9 cellular contexts compared by ENCODE assay signal in genomic region chr3:77320514-77320913, GRCh38.
DNase-seq lines count a peak whose midpoint lies in the region; TF ChIP-seq lines count a peak whose summit lies in the region.
"Had no signal": no experiment of that assay in that cellular context is flagged by ENCODE, and none has a peak within 500 bp of the region (broad histone marks: within the 10 kb centered on the region; RNA-seq: fewer than 3 reads in every experiment).

No MANE protein-coding gene starts in this region.

- no peaks in the 10 kb centered on the region for H3K36me3 ChIP-seq in MM.1S (replicated peaks; ENCODE audit: insufficient read depth, low read length)

- no peak overlapping the region for H3K4me2 ChIP-seq in MM.1S (ENCODE audit: low read depth, low read length)

- H3K4me3 Mint-ChIP-seq in mesothelial cell of epicardium, result no peak overlapping the region

- no peaks in the 10 kb centered on the region for H3K36me3 Mint-ChIP-seq in mesothelial cell of epicardium

- H4K20me1 ChIP-seq in MM.1S (ENCODE audit: insufficient read depth, low read length), result no peaks in the 10 kb centered on the region

- peak; percentile 53 for TF ChIP-seq CTCF in MM.1S (IDR thresholded peaks at IDR 0.05; ENCODE audit: low read length)
- TF ChIP-seq CTCF in mesothelial cell of epicardium (IDR thresholded peaks at IDR 0.05; ENCODE audit: unreplicated experiment), result peak; percentile 100

- H3K4me1 ChIP-seq in MM.1S (ENCODE audit: low read length), result no peaks in the 10 kb centered on the region

- no peak overlapping the region for H3K27ac Mint-ChIP-seq in mesothelial cell of epicardium

- DNase-seq in DMS 273 (lab: John Stamatoyannopoulos, UW; ENCODE audit: unreplicated experiment) (peak; percentile 66), MM.1S (peak; percentile 42), brain pericyte (ENCODE audit: low read depth, low spot score) (peak; percentile 13), mesothelial cell of epicardium (ENCODE audit: low spot score in 2 of 2, unreplicated experiment in 2 of 2) (no peak), cortex of kidney (lab: John Stamatoyannopoulos, UW) (no peak), AG08395 (ENCODE audit: low spot score) (no peak), HuH-7.5 (ENCODE audit: low spot score) (no peak)
- DNase-seq in activated CD4-positive, alpha-beta T cell treated with anti-CD3 and anti-CD28 coated beads for 1 hour, result no peak
- DNase-seq: activated T-cell treated with anti-CD3 and anti-CD28 coated beads for 4 hours had no signal

- H3K27me3 ChIP-seq in MM.1S (replicated peaks; ENCODE audit: insufficient read depth, low read length), result no peaks in the 10 kb centered on the region

- H3K9me2 ChIP-seq in MM.1S (replicated peaks; ENCODE audit: insufficient read depth, low read length), result no peaks in the 10 kb centered on the region

- H3K27ac ChIP-seq in MM.1S (ENCODE audit: low read length), result no peak overlapping the region

- H3K4me3 ChIP-seq in MM.1S (ENCODE audit: low read length), result 0 out of 2 replicates have a peak overlapping the region, but pooled peaks have one; percentile 7

- H3K9ac ChIP-seq in MM.1S (ENCODE audit: low read length), result no peak overlapping the region; the same call in 1 of the 2 replicates

- peaks cover 7% of the 10 kb centered on the region for H3K9me3 Mint-ChIP-seq in mesothelial cell of epicardium

- no peaks in the 10 kb centered on the region for H3K9me3 ChIP-seq in MM.1S (replicated peaks; ENCODE audit: insufficient read depth, low read length)

- H2AFZ ChIP-seq in MM.1S (ENCODE audit: low read length), result no peak overlapping the region

- no peaks in the 10 kb centered on the region for H3K4me1 Mint-ChIP-seq in mesothelial cell of epicardium

- H3F3A ChIP-seq in MM.1S (ENCODE audit: insufficient read depth, low read length), result no peaks in the 10 kb centered on the region

- H3K79me2 ChIP-seq in MM.1S (ENCODE audit: low read length), result no peaks in the 10 kb centered on the region

- no peaks in the 10 kb centered on the region for H3K27me3 Mint-ChIP-seq in mesothelial cell of epicardium (ENCODE audit: low read depth)

Comparison
In these comparisons a context has a peak if more than half of its experiments do, and no peak if none do; other contexts are left out.
1. DNase-seq: peak in DMS 273 (single experiment), MM.1S (single experiment) and brain pericyte (single experiment); none in mesothelial cell of epicardium (0 of 2), cortex of kidney (single experiment), AG08395 (single experiment), HuH-7.5 (single experiment) and activated CD4-positive, alpha-beta T cell treated with anti-CD3 and anti-CD28 coated beads for 1 hour (single experiment).